In genomic region chr11:98495016-98495415, GRCh38 we compare ENCODE assay signal across 29 cellular contexts.
"Had no signal": no experiment of that assay in that cellular context is flagged by ENCODE, and none has a peak within 500 bp of the region (broad histone marks: within the 10 kb centered on the region; RNA-seq: fewer than 3 reads in every experiment).

No MANE protein-coding gene starts in this region.

- H3K4me3 Mint-ChIP-seq: activated CD4-positive, alpha-beta T cell treated with anti-CD3 and anti-CD28 coated beads, Interleukin-2, amount 10 ng/mL, durations not matched to agents 7 days and 5 days; activated naive CD4-positive, alpha-beta T cell treated with anti-CD3 and anti-CD28 coated beads for 36 hours; activated naive CD8-positive, alpha-beta T cell; activated naive CD8-positive, alpha-beta T cell treated with anti-CD3 and anti-CD28 coated beads, Interleukin-2, amount 50 U/mL, for 24 hours; activated T-cell treated with anti-CD3 and anti-CD28 coated beads, Interleukin-2, amount 50 U/mL, for 4 hours; activated T-helper 1 cell treated with anti-CD3 and anti-CD28 coated beads, Interleukin-12 subunit alpha, Interleukin-12 subunit beta, Interleukin-2, Interleukin-4 antibody, amounts not matched to agents 30 ng/mL and 10 ng/mL and 1 ng/mL, durations not matched to agents 14 hours and 24 hours and 36 hours; brain had no signal

- H3K4me3 ChIP-seq: SJCRH30, SK-N-MC had no signal

- H3K27ac Mint-ChIP-seq: activated CD4-positive, alpha-beta T cell treated with anti-CD3 and anti-CD28 coated beads, Interleukin-2, amount 10 ng/mL, durations not matched to agents 7 days and 5 days; activated naive CD4-positive, alpha-beta T cell treated with anti-CD3 and anti-CD28 coated beads for 36 hours; activated naive CD8-positive, alpha-beta T cell; activated naive CD8-positive, alpha-beta T cell treated with anti-CD3 and anti-CD28 coated beads, Interleukin-2, amount 50 U/mL, for 24 hours; activated T-helper 1 cell treated with anti-CD3 and anti-CD28 coated beads, Interleukin-12 subunit alpha, Interleukin-12 subunit beta, Interleukin-2, Interleukin-4 antibody, amounts not matched to agents 30 ng/mL and 10 ng/mL and 1 ng/mL, durations not matched to agents 14 hours and 24 hours and 36 hours; brain had no signal

- H3K4me1 Mint-ChIP-seq: activated CD4-positive, alpha-beta T cell treated with anti-CD3 and anti-CD28 coated beads, Interleukin-2, amount 10 ng/mL, durations not matched to agents 7 days and 5 days; activated naive CD8-positive, alpha-beta T cell treated with anti-CD3 and anti-CD28 coated beads, Interleukin-2, amount 50 U/mL, for 24 hours; brain had no signal

- H3K36me3 ChIP-seq: SJCRH30, WERI-Rb-1 had no signal

- H3K27ac ChIP-seq: SJCRH30, SK-N-MC, WERI-Rb-1 had no signal

- H3K4me1 ChIP-seq: SJCRH30 had no signal

- H3K27me3 ChIP-seq: SJCRH30 had no signal

- DNase-seq: activated CD4-positive, alpha-beta T cell treated with anti-CD3 and anti-CD28 coated beads, Interleukin-2, amount 10 ng/mL, durations not matched to agents 7 days and 5 days; activated CD4-positive, alpha-beta T cell treated with anti-CD3 and anti-CD28 coated beads, Interleukin-2, amount 50 U/mL, for 48 hours; activated CD8-positive, alpha-beta memory T cell treated with anti-CD3 and anti-CD28 coated beads, Interleukin-2, amount 50 U/mL, for 4 hours; activated gamma-delta T cell treated with Interleukin-2 at 50 U/mL for 16 hours; activated naive CD4-positive, alpha-beta T cell treated with anti-CD3 and anti-CD28 coated beads for 36 hours; activated naive CD8-positive, alpha-beta T cell treated with anti-CD3 and anti-CD28 coated beads, Interleukin-2, amount 50 U/mL, for 24 hours; activated T-cell treated with anti-CD3 and anti-CD28 coated beads for 4 hours; activated T-cell treated with anti-CD3 and anti-CD28 coated beads, Interleukin-2, amount 50 U/mL, for 4 hours; anterior cingulate cortex; central memory CD4-positive, alpha-beta T cell; NCI-H1092 treated with DMSO at 0.1 percent for 48 hours; NCI-H1417; NCI-H146; NCI-H187; NCI-H2081; NCI-H2171 treated with DMSO at 0.1 percent for 48 hours; NCI-H2227 treated with DMSO at 0.1 percent for 48 hours; NCI-H446 treated with DMSO at 0.1 percent for 48 hours; NCI-H524; NCI-H69; NCI-H82; SHP77; SJCRH30; T1000; WERI-Rb-1 had no signal

- H3K36me3 Mint-ChIP-seq: activated naive CD8-positive, alpha-beta T cell; brain had no signal

- H3K9me3 ChIP-seq: SJCRH30 had no signal

- H3K9me3 Mint-ChIP-seq: activated CD4-positive, alpha-beta T cell treated with anti-CD3 and anti-CD28 coated beads, Interleukin-2, amount 10 ng/mL, durations not matched to agents 7 days and 5 days; activated naive CD4-positive, alpha-beta T cell treated with anti-CD3 and anti-CD28 coated beads for 36 hours; brain had no signal

- H3K27me3 Mint-ChIP-seq: activated CD4-positive, alpha-beta T cell treated with anti-CD3 and anti-CD28 coated beads, Interleukin-2, amount 10 ng/mL, durations not matched to agents 7 days and 5 days; activated naive CD8-positive, alpha-beta T cell; activated naive CD8-positive, alpha-beta T cell treated with anti-CD3 and anti-CD28 coated beads, Interleukin-2, amount 50 U/mL, for 24 hours; brain had no signal
